Comparison of ENCODE assay signal across 10 cellular contexts in genomic region chr15:93035953-93036810, GRCh38. TPM values are rescaled to one million over a fixed set of nuclear protein-coding genes. Genes with fewer than 3 reads are reported as not detected.
DNase-seq lines count a peak whose midpoint lies in the region; ATAC-seq, FAIRE-seq and TF ChIP-seq lines count a peak whose summit lies in the region.
"Had no signal": no experiment of that assay in that cellular context is flagged by ENCODE, and none has a peak within 500 bp of the region (broad histone marks: within the 10 kb centered on the region; RNA-seq: fewer than 3 reads in every experiment).

No MANE protein-coding gene starts in this region.

- intact Hi-C loops in ascending aorta (cut with DNase I), result loop anchor here (10.0 kb wide), 1 partner anchor 109 kb away; no protein-coding TSS in a partner anchor

- peaks cover 12 to 24% of the 10 kb centered on the region in 2 donors for H3K4me1 Mint-ChIP-seq in stimulated activated naive B cell treated with anti-CD40 and anti-IgM and Interleukin-4, amounts not matched to agents 10 μg/mL and 1 μg/mL and 100 μg/mL, for 72 hours

- peak; percentile 82 for FAIRE-seq in GM19239 (lab: Jason Lieb, UNC)

- ATAC-seq in HG03378 (IDR thresholded peaks at IDR 0.05; ENCODE audit: unreplicated experiment) (peak; percentile 85), RWPE2 (ENCODE audit: low read depth) (no peak), left lobe of liver (peak; percentile 81)
- peak; percentile 88 to 90 for ATAC-seq in stimulated activated naive B cell treated with anti-CD40 and anti-IgM and Interleukin-4, amounts not matched to agents 10 μg/mL and 1 μg/mL and 100 μg/mL, for 72 hours (replicated peaks)

- TF ChIP-seq CTCF in C4-2B (conservative IDR thresholded peaks at IDR 0.05), result peak; percentile 91
- TF ChIP-seq CTCF in RWPE2 (IDR thresholded peaks at IDR 0.05; ENCODE audit: poor library complexity, severe bottlenecking), result peak; percentile 70
- TF ChIP-seq CTCF in ascending aorta (IDR thresholded peaks at IDR 0.05), result peak; percentile 35 to 56 (median 45)

- H3K4me3 ChIP-seq in RWPE2 (ENCODE audit: severe bottlenecking) (no peak overlapping the region), ascending aorta (no peak overlapping the region)

- H3K27me3 ChIP-seq in RWPE2 (ENCODE audit: insufficient read depth, poor library complexity, severe bottlenecking) (no peaks in the 10 kb centered on the region), ascending aorta (no peaks in the 10 kb centered on the region)

- H3K36me3 Mint-ChIP-seq in stimulated activated naive B cell treated with anti-CD40 and anti-IgM and Interleukin-4, amounts not matched to agents 10 μg/mL and 1 μg/mL and 100 μg/mL, for 72 hours, result no peaks in the 10 kb centered on the region

- H3K4me1 ChIP-seq in RWPE2 (ENCODE audit: insufficient read depth, poor library complexity, severe bottlenecking) (no peaks in the 10 kb centered on the region), ascending aorta (no peaks in the 10 kb centered on the region)

- H3K36me3 ChIP-seq in RWPE2 (ENCODE audit: low read depth), result no peaks in the 10 kb centered on the region
- no peaks in the 10 kb centered on the region for H3K36me3 ChIP-seq in ascending aorta

- peak overlapping the region; percentile 59 to 71 for H3K4me3 Mint-ChIP-seq in stimulated activated naive B cell treated with anti-CD40 and anti-IgM and Interleukin-4, amounts not matched to agents 10 μg/mL and 1 μg/mL and 100 μg/mL, for 72 hours

- H3K27ac ChIP-seq in C4-2B (no peak overlapping the region; the same call in 1 of the 2 replicates), RWPE2 (ENCODE audit: poor library complexity, severe bottlenecking) (no peak overlapping the region), ascending aorta (no peak overlapping the region)

- H3K27me3 Mint-ChIP-seq in stimulated activated naive B cell treated with anti-CD40 and anti-IgM and Interleukin-4, amounts not matched to agents 10 μg/mL and 1 μg/mL and 100 μg/mL, for 72 hours, result peaks cover 16 to 33% of the 10 kb centered on the region in 2 donors

- H3K9me3 ChIP-seq in RWPE2 (ENCODE audit: severe bottlenecking) (no peaks in the 10 kb centered on the region), ascending aorta (no peaks in the 10 kb centered on the region)

- DNase-seq in GM19239 (ENCODE audit: insufficient read length, low spot score) (peak; percentile 71), RWPE2 (ENCODE audit: low spot score) (peak; percentile 69), ascending aorta (ENCODE audit: low spot score in 2 of 2) (peak in 1 of 2 donors; percentile 71), left lobe of liver (ENCODE audit: low spot score) (no peak), islet precursor cell (no peak)
- peak; percentile 28 for DNase-seq in stimulated activated naive B cell treated with anti-CD40 and anti-IgM and Interleukin-4, amounts not matched to agents 10 μg/mL and 1 μg/mL and 100 μg/mL, for 72 hours

- H3K9me3 Mint-ChIP-seq in stimulated activated naive B cell treated with anti-CD40 and anti-IgM and Interleukin-4, amounts not matched to agents 10 μg/mL and 1 μg/mL and 100 μg/mL, for 72 hours, result peaks cover 0 to 4% of the 10 kb centered on the region in 2 donors

- H3K27ac Mint-ChIP-seq in stimulated activated naive B cell treated with anti-CD40 and anti-IgM and Interleukin-4, amounts not matched to agents 10 μg/mL and 1 μg/mL and 100 μg/mL, for 72 hours, result no peak overlapping the region

RNA-seq across cellular contexts. Expression of gene RGMA, which starts 52.8 kb away (rescaled TPM):
- total RNA-seq in ascending aorta (76.7 TPM), left lobe of liver (0.33 TPM)
- total RNA-seq: LHCN-M2, pulmonary artery endothelial cell had no signal

Comparison
In these comparisons a context has a peak if more than half of its experiments do, and no peak if none do; other contexts are left out.
1. DNase-seq: peak in GM19239 (single experiment), RWPE2 (single experiment) and stimulated activated naive B cell treated with anti-CD40 and anti-IgM and Interleukin-4, amounts not matched to agents 10 μg/mL and 1 μg/mL and 100 μg/mL, for 72 hours (single experiment); none in left lobe of liver (single experiment) and islet precursor cell (single experiment).
2. RNA of gene RGMA, which starts 52.8 kb away (total RNA-seq): 76.7 TPM in ascending aorta (single experiment); 0.33 TPM in left lobe of liver (single experiment); every median in the first group is over 10 times any median in the second.
3. Peak in every context shown above with its lines, with median percentiles within 50 percentile points of each other: CTCF ChIP-seq.